Comparison of ENCODE assay signal across 14 cellular contexts in the genomic region with DNA sequence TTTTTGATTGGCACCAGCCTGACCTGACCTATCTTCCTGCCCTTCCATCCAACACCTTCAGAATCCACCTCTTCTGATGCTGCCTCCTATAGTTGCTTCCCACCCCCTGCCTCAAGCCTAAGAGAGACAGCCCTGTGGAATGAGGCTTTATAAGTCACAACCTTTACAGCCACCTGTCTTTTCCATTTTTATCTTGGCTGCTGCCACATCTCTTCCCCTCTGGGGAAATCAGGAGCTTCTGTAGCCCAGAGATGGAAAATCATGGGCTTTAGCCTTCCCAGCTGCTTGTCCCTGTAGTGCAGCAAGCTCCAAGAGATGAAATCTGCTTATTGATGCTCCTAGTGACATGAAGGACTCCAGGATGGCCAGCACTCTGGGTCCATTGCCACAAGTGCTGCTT. TPM values are rescaled to one million over a fixed set of nuclear protein-coding genes. Genes with fewer than 3 reads are reported as not detected.
DNase-seq lines count a peak whose midpoint lies in the region; ATAC-seq lines count a peak whose summit lies in the region.
"Had no signal": no experiment of that assay in that cellular context is flagged by ENCODE, and none has a peak within 500 bp of the region (broad histone marks: within the 10 kb centered on the region; RNA-seq: fewer than 3 reads in every experiment).

No MANE protein-coding gene starts in this region.

- peaks cover 26 to 28% (median 27%) of the 10 kb centered on the region in 3 donors for H3K4me1 ChIP-seq in skeletal muscle tissue (ENCODE audit: control insufficient read depth in 3 of 3, insufficient read depth in 3 of 3, low read length in 3 of 3)

- H3K27ac ChIP-seq in layer of hippocampus (ENCODE audit: low read depth, low read length), result peak overlapping the region; percentile 85
- H3K27ac ChIP-seq in skeletal muscle tissue (ENCODE audit: low read depth, low read length), result peak overlapping the region; percentile 12
- H3K27ac ChIP-seq: 22Rv1, HL-60 had no signal

- H3K4me3 ChIP-seq in skeletal muscle tissue (ENCODE audit: low read length in 3 of 3), result no peak overlapping the region
- H3K4me3 ChIP-seq: GM23338 had no signal

- H3K36me3 ChIP-seq in skeletal muscle tissue (ENCODE audit: control insufficient read depth in 3 of 3, insufficient read depth in 3 of 3, low read length in 3 of 3), result peaks cover 22 to 36% (median 28%) of the 10 kb centered on the region in 3 donors

- no peak for ATAC-seq in GM19395 (IDR thresholded peaks at IDR 0.05; ENCODE audit: unreplicated experiment)
- ATAC-seq: GM23338 had no signal

- H3K27me3 ChIP-seq in layer of hippocampus (ENCODE audit: control insufficient read depth, insufficient read depth, low read length), result no peaks in the 10 kb centered on the region
- no peaks in the 10 kb centered on the region for H3K27me3 ChIP-seq in skeletal muscle tissue (ENCODE audit: control insufficient read depth in 3 of 3, insufficient read depth in 3 of 3, low read length in 3 of 3)

- peak overlapping the region in 1 of 3 donors; percentile 57 for H3K9ac ChIP-seq in skeletal muscle tissue (ENCODE audit: low read depth in 1 of 3, low read length in 3 of 3)

- H3K9me3 ChIP-seq in skeletal muscle tissue (ENCODE audit: control insufficient read depth in 3 of 3, low read length in 3 of 3), result no peaks in the 10 kb centered on the region

- peak; percentile 10 for DNase-seq in NCI-H2171 treated with DMSO at 0.1 percent for 48 hours (lab: John Stamatoyannopoulos, UW)
- DNase-seq in NCI-H2171 (lab: John Stamatoyannopoulos, UW), result no peak
- no peak for DNase-seq in CD1c-positive myeloid dendritic cell (ENCODE audit: extremely low spot score)
- DNase-seq in iPS-NIHi7 (ENCODE audit: extremely low spot score), result no peak
- DNase-seq: CD8-positive, alpha-beta memory T cell; DMS53; GF-D8; H7 had no signal

RNA-seq across cellular contexts. Expression of a gene that starts 18.7 kb away (rescaled TPM):
- total RNA-seq in skeletal muscle tissue, result 17.7 TPM

RNA-seq across cellular contexts. Expression of a gene that starts 22.4 kb away (rescaled TPM):
- total RNA-seq in skeletal muscle tissue, result 7.8 TPM

RNA-seq across cellular contexts. Expression of a gene that starts 31.3 kb away (rescaled TPM):
- total RNA-seq in skeletal muscle tissue, result 6.3 TPM

RNA-seq across cellular contexts. Expression of a gene that starts 31.3 kb away (rescaled TPM):
- 1.6 TPM for total RNA-seq in skeletal muscle tissue
- total RNA-seq: GM23338 had no signal

RNA-seq across cellular contexts. Expression of a gene that starts 36.1 kb away (rescaled TPM):
- 3.7 TPM for total RNA-seq in skeletal muscle tissue
